1 cellular context compared by ENCODE assay signal in genomic region chr19:48637449-48637947, GRCh38.
TF ChIP-seq lines count a peak whose summit lies in the region.

No MANE protein-coding gene starts in this region.

TF ChIP-seq in GM23338, 12 proteins besides CTCF, POLR2A, EP300 and RAD21:
- TF ChIP-seq REST (IDR thresholded peaks at IDR 0.05; ENCODE audit: unreplicated experiment) (no peak), EZH2phosphoT487 (IDR thresholded peaks at IDR 0.05; ENCODE audit: unreplicated experiment) (no peak), ZNF114 (CRISPR knock-in tag; IDR thresholded peaks at IDR 0.05) (no peak), NANOG (IDR thresholded peaks at IDR 0.05; ENCODE audit: borderline replicate concordance) (no peak), POLR2AphosphoS5 (IDR thresholded peaks at IDR 0.05; ENCODE audit: low read depth) (peak; percentile 52), CREB1 (CRISPR knock-in tag; IDR thresholded peaks at IDR 0.05; ENCODE audit: low read depth) (peak; percentile 64), ZNF462 (CRISPR knock-in tag; IDR thresholded peaks at IDR 0.05) (no peak), ETS1 (IDR thresholded peaks at IDR 0.05) (no peak)
